ENCODE assay signal across 8 cellular contexts in genomic region chr17:73290399-73291259, GRCh38. TPM values are rescaled to one million over a fixed set of nuclear protein-coding genes. Genes with fewer than 3 reads are reported as not detected.
DNase-seq lines count a peak whose midpoint lies in the region; ATAC-seq and TF ChIP-seq lines count a peak whose summit lies in the region.

No MANE protein-coding gene starts in this region.

- H3K9me3 ChIP-seq in skeletal muscle satellite cell (replicated peaks; ENCODE audit: low read length): no peaks in the 10 kb centered on the region

- H3K4me1 ChIP-seq in skeletal muscle satellite cell (ENCODE audit: control insufficient read depth, insufficient read depth, low read length): peaks cover 85% of the 10 kb centered on the region

- peak overlapping the region; percentile 8 for H3K9ac ChIP-seq in skeletal muscle satellite cell (ENCODE audit: low read depth, low read length)

- intact Hi-C loops in activated T-helper 2 cell treated with anti-CD3 and anti-CD28 coated beads, Interferon-gamma antibody, Interleukin-2, Interleukin-4, amounts not matched to agents 10 μg/mL and 5 μg/mL and 100 μg/mL, durations not matched to agents 14 hours and 24 hours and 36 hours (cut with micrococcal nuclease): no loop called here

- H3K4me2 ChIP-seq in skeletal muscle satellite cell (ENCODE audit: low read length): peak overlapping the region; percentile 88

- no peak overlapping the region for H3K4me3 Mint-ChIP-seq in activated T-helper 2 cell treated with anti-CD3 and anti-CD28 coated beads, Interferon-gamma antibody, Interleukin-2, Interleukin-4, amounts not matched to agents 10 μg/mL and 5 μg/mL and 100 μg/mL, durations not matched to agents 14 hours and 24 hours and 36 hours (ENCODE audit: low read depth)

- H3K27me3 ChIP-seq in skeletal muscle satellite cell (ENCODE audit: control insufficient read depth, insufficient read depth, low read length): no peaks in the 10 kb centered on the region

- peaks cover 12% of the 10 kb centered on the region for H3K36me3 ChIP-seq in skeletal muscle satellite cell (ENCODE audit: insufficient read depth, low read length)

- no peaks in the 10 kb centered on the region for H3K9me3 Mint-ChIP-seq in activated T-helper 2 cell treated with anti-CD3 and anti-CD28 coated beads, Interferon-gamma antibody, Interleukin-2, Interleukin-4, amounts not matched to agents 10 μg/mL and 5 μg/mL and 100 μg/mL, durations not matched to agents 14 hours and 24 hours and 36 hours

- no peak for DNase-seq in caudate nucleus (lab: John Stamatoyannopoulos, UW)
- no peak for DNase-seq in foreskin fibroblast
- no peak for DNase-seq in medulla oblongata (ENCODE audit: extremely low spot score)
- DNase-seq in NCI-H2107 treated with DMSO at 0.1 percent for 48 hours (lab: John Stamatoyannopoulos, UW; ENCODE audit: unreplicated experiment): no peak
- no peak for DNase-seq in activated T-helper 2 cell treated with anti-CD3 and anti-CD28 coated beads, Interferon-gamma antibody, Interleukin-2, Interleukin-4, amounts not matched to agents 10 μg/mL and 5 μg/mL and 100 μg/mL, durations not matched to agents 14 hours and 24 hours and 36 hours (ENCODE audit: low spot score)

- H3K27me3 Mint-ChIP-seq in activated T-helper 2 cell treated with anti-CD3 and anti-CD28 coated beads, Interferon-gamma antibody, Interleukin-2, Interleukin-4, amounts not matched to agents 10 μg/mL and 5 μg/mL and 100 μg/mL, durations not matched to agents 14 hours and 24 hours and 36 hours (ENCODE audit: low read depth): no peaks in the 10 kb centered on the region

- no peaks in the 10 kb centered on the region for H3K36me3 Mint-ChIP-seq in activated T-helper 2 cell treated with anti-CD3 and anti-CD28 coated beads, Interferon-gamma antibody, Interleukin-2, Interleukin-4, amounts not matched to agents 10 μg/mL and 5 μg/mL and 100 μg/mL, durations not matched to agents 14 hours and 24 hours and 36 hours (ENCODE audit: low read depth)

- no peak overlapping the region for H3K27ac Mint-ChIP-seq in activated T-helper 2 cell treated with anti-CD3 and anti-CD28 coated beads, Interferon-gamma antibody, Interleukin-2, Interleukin-4, amounts not matched to agents 10 μg/mL and 5 μg/mL and 100 μg/mL, durations not matched to agents 14 hours and 24 hours and 36 hours

- H3K27ac ChIP-seq in caudate nucleus (ENCODE audit: low read depth, low read length): peak overlapping the region; percentile 89

- H3K4me3 ChIP-seq in skeletal muscle satellite cell (ENCODE audit: low read length) (peak overlapping the region; percentile 14), foreskin fibroblast (ENCODE audit: low read depth in 1 of 2, low read length in 2 of 2) (no peak overlapping the region)

- TF ChIP-seq CTCF in foreskin fibroblast (IDR thresholded peaks at IDR 0.05; ENCODE audit: low read depth, low read length): no peak

- ATAC-seq in GM19455 (IDR thresholded peaks at IDR 0.05; ENCODE audit: unreplicated experiment): peak; percentile 57
- ATAC-seq in HG03135 (IDR thresholded peaks at IDR 0.05; ENCODE audit: unreplicated experiment): peak; percentile 49

- H3K4me1 Mint-ChIP-seq in activated T-helper 2 cell treated with anti-CD3 and anti-CD28 coated beads, Interferon-gamma antibody, Interleukin-2, Interleukin-4, amounts not matched to agents 10 μg/mL and 5 μg/mL and 100 μg/mL, durations not matched to agents 14 hours and 24 hours and 36 hours (ENCODE audit: low read depth): peaks cover 12% of the 10 kb centered on the region

RNA-seq across cellular contexts. Expression of gene CDC42EP4, which starts 21.2 kb away (rescaled TPM):
- 36.2 and 40.2 TPM in 2 replicates for total RNA-seq in skeletal muscle satellite cell (2012; rRNA removed)
- 1.6 and 2.8 TPM in 2 replicates for total RNA-seq in activated T-helper 2 cell treated with anti-CD3 and anti-CD28 coated beads, Interferon-gamma antibody, Interleukin-2, Interleukin-4, amounts not matched to agents 10 μg/mL and 5 μg/mL and 100 μg/mL, durations not matched to agents 14 hours and 24 hours and 36 hours

RNA-seq across cellular contexts. Expression of gene CPSF4L, which starts 28.9 kb away (rescaled TPM):
- total RNA-seq in skeletal muscle satellite cell (2012; rRNA removed): 0.25 TPM in 1 of 2 replicates, not detected in the other
- total RNA-seq in activated T-helper 2 cell treated with anti-CD3 and anti-CD28 coated beads, Interferon-gamma antibody, Interleukin-2, Interleukin-4, amounts not matched to agents 10 μg/mL and 5 μg/mL and 100 μg/mL, durations not matched to agents 14 hours and 24 hours and 36 hours: not detected in 2 replicates
